1 cellular context compared by ENCODE assay signal in the genomic region with DNA sequence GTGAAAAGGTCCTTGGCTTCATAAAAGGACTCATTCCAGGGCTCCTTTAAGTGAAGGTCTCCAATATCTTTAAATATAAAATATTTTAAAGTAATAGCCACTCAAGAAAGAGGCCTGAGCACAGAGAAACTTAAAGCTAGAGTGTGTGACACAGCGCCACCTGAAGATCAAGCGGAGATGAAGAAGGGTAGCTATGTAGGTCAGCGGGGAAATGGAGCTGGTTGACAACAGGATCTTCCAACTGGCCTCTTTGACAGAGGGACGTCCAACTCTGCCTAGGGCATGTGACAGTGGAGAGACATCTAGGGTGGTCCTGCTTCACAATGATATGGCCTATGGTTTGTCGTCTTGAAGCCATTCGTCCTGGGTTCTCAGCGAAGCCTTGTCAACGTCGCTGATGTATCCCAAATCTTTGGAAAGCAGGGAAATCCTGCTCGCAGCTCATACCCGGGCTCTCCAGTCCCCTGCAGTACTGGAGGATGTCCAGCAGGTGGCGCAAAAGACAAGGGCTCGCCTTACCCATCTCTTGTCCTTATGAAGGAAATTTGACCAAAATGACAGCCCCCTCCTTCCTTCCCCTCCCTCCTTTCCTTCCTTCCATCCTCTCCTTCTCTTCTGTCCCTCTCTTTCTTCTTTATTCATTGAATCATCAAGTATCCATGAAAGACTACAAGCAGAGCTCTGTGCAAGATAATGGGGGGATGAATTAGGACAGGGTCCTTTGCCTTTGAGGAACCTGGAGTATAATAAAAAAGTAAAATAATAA.
TF ChIP-seq lines count a peak whose summit lies in the region.

No MANE protein-coding gene starts in this region.

TF ChIP-seq in HepG2, 621 proteins besides CTCF, POLR2A, EP300 and RAD21 (continued from another document):
- TF ChIP-seq PTBP1 (IDR thresholded peaks at IDR 0.05; ENCODE audit: low read depth, low read length, poor library complexity, severe bottlenecking) (no peak), ZNF501 (CRISPR knock-in tag; IDR thresholded peaks at IDR 0.05) (0 out of 2 replicates have a peak, but pooled peaks have one; percentile 11), ARHGAP35 (CRISPR knock-in tag; IDR thresholded peaks at IDR 0.05; ENCODE audit: borderline replicate concordance) (no peak), SMYD3 (CRISPR knock-in tag; IDR thresholded peaks at IDR 0.05) (no peak), ETV5 (CRISPR knock-in tag; IDR thresholded peaks at IDR 0.05; ENCODE audit: borderline replicate concordance) (no peak), SRSF4 (IDR thresholded peaks at IDR 0.05; ENCODE audit: low read depth, low read length, poor library complexity, severe bottlenecking) (no peak), SMC3 (IDR thresholded peaks at IDR 0.05; ENCODE audit: low read length) (peak; percentile 87), ISL2 (CRISPR knock-in tag; IDR thresholded peaks at IDR 0.05) (no peak), ZKSCAN5 (CRISPR knock-in tag; IDR thresholded peaks at IDR 0.05) (no peak), ATRX (CRISPR knock-in tag; IDR thresholded peaks at IDR 0.05; ENCODE audit: borderline replicate concordance) (0 out of 2 replicates have a peak, but pooled peaks have one; percentile 30), ZNF556 (CRISPR knock-in tag; IDR thresholded peaks at IDR 0.05; ENCODE audit: borderline replicate concordance) (no peak), SKI (IDR thresholded peaks at IDR 0.05; ENCODE audit: partially characterized antibody) (no peak), XRCC5 (optimal IDR thresholded peaks at IDR 0.05; ENCODE audit: low read length) (peak; percentile 69), SMAD9 (CRISPR knock-in tag; IDR thresholded peaks at IDR 0.05) (no peak), SP4 (CRISPR knock-in tag; IDR thresholded peaks at IDR 0.05) (no peak), ZNF124 (CRISPR knock-in tag; IDR thresholded peaks at IDR 0.05) (0 out of 2 replicates have a peak, but pooled peaks have one; percentile 28), ZNF333 (CRISPR knock-in tag; IDR thresholded peaks at IDR 0.05; ENCODE audit: borderline replicate concordance) (no peak), POGZ (CRISPR knock-in tag; IDR thresholded peaks at IDR 0.05) (no peak), PCBP2 (optimal IDR thresholded peaks at IDR 0.05; ENCODE audit: low read depth, low read length, poor library complexity, severe bottlenecking) (peak; percentile 84), ZNF749 (CRISPR knock-in tag; IDR thresholded peaks at IDR 0.05; ENCODE audit: borderline replicate concordance) (no peak), ZNF747 (CRISPR knock-in tag; IDR thresholded peaks at IDR 0.05; ENCODE audit: borderline replicate concordance) (no peak), DMAP1 (CRISPR knock-in tag; IDR thresholded peaks at IDR 0.05) (no peak), ZSCAN21 (CRISPR knock-in tag; IDR thresholded peaks at IDR 0.05; ENCODE audit: borderline replicate concordance) (no peak), HNF4A (CRISPR knock-in tag; IDR thresholded peaks at IDR 0.05) (no peak), MTA3 (CRISPR knock-in tag; IDR thresholded peaks at IDR 0.05) (no peak), WIZ (CRISPR knock-in tag; IDR thresholded peaks at IDR 0.05) (no peak), MXI1 (IDR thresholded peaks at IDR 0.05; ENCODE audit: borderline replicate concordance, low read depth, low read length) (0 out of 3 replicates have a peak, but pooled peaks have one; percentile 15), MIER3 (CRISPR knock-in tag; IDR thresholded peaks at IDR 0.05; ENCODE audit: borderline replicate concordance) (0 out of 2 replicates have a peak, but pooled peaks have one; percentile 27), NFRKB (IDR thresholded peaks at IDR 0.05) (no peak), SAP130 (CRISPR knock-in tag; IDR thresholded peaks at IDR 0.05; ENCODE audit: low read depth) (no peak)
- TF ChIP-seq, protein P1, sequence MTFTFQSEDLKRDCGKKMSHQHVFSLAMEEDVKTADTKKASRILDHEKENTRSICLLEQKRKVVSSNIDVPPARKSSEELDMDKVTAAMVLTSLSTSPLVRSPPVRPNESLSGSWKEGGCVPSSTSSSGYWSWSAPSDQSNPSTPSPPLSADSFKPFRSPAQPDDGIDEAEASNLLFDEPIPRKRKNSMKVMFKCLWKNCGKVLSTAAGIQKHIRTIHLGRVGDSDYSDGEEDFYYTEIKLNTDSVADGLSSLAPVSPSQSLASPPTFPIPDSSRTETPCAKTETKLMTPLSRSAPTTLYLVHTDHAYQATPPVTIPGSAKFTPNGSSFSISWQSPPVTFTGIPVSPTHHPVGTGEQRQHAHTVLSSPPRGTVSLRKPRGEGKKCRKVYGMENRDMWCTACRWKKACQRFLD (CRISPR knock-in tag; IDR thresholded peaks at IDR 0.05; ENCODE audit: borderline replicate concordance): no peak
- TF ChIP-seq, protein P2, sequence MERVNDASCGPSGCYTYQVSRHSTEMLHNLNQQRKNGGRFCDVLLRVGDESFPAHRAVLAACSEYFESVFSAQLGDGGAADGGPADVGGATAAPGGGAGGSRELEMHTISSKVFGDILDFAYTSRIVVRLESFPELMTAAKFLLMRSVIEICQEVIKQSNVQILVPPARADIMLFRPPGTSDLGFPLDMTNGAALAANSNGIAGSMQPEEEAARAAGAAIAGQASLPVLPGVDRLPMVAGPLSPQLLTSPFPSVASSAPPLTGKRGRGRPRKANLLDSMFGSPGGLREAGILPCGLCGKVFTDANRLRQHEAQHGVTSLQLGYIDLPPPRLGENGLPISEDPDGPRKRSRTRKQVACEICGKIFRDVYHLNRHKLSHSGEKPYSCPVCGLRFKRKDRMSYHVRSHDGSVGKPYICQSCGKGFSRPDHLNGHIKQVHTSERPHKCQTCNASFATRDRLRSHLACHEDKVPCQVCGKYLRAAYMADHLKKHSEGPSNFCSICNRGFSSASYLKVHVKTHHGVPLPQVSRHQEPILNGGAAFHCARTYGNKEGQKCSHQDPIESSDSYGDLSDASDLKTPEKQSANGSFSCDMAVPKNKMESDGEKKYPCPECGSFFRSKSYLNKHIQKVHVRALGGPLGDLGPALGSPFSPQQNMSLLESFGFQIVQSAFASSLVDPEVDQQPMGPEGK (CRISPR knock-in tag; IDR thresholded peaks at IDR 0.05): no peak
- TF ChIP-seq, protein P3, sequence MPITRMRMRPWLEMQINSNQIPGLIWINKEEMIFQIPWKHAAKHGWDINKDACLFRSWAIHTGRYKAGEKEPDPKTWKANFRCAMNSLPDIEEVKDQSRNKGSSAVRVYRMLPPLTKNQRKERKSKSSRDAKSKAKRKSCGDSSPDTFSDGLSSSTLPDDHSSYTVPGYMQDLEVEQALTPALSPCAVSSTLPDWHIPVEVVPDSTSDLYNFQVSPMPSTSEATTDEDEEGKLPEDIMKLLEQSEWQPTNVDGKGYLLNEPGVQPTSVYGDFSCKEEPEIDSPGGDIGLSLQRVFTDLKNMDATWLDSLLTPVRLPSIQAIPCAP (CRISPR knock-in tag; IDR thresholded peaks at IDR 0.05; ENCODE audit: low read depth): no peak
- TF ChIP-seq, protein P4, sequence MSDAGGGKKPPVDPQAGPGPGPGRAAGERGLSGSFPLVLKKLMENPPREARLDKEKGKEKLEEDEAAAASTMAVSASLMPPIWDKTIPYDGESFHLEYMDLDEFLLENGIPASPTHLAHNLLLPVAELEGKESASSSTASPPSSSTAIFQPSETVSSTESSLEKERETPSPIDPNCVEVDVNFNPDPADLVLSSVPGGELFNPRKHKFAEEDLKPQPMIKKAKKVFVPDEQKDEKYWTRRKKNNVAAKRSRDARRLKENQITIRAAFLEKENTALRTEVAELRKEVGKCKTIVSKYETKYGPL (CRISPR knock-in tag; IDR thresholded peaks at IDR 0.05): no peak
- TF ChIP-seq, protein P5, sequence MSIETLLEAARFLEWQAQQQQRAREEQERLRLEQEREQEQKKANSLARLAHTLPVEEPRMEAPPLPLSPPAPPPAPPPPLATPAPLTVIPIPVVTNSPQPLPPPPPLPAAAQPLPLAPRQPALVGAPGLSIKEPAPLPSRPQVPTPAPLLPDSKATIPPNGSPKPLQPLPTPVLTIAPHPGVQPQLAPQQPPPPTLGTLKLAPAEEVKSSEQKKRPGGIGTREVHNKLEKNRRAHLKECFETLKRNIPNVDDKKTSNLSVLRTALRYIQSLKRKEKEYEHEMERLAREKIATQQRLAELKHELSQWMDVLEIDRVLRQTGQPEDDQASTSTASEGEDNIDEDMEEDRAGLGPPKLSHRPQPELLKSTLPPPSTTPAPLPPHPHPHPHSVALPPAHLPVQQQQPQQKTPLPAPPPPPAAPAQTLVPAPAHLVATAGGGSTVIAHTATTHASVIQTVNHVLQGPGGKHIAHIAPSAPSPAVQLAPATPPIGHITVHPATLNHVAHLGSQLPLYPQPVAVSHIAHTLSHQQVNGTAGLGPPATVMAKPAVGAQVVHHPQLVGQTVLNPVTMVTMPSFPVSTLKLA (IDR thresholded peaks at IDR 0.05): no peak
- TF ChIP-seq, protein P6, sequence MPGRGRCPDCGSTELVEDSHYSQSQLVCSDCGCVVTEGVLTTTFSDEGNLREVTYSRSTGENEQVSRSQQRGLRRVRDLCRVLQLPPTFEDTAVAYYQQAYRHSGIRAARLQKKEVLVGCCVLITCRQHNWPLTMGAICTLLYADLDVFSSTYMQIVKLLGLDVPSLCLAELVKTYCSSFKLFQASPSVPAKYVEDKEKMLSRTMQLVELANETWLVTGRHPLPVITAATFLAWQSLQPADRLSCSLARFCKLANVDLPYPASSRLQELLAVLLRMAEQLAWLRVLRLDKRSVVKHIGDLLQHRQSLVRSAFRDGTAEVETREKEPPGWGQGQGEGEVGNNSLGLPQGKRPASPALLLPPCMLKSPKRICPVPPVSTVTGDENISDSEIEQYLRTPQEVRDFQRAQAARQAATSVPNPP (CRISPR knock-in tag; IDR thresholded peaks at IDR 0.05): no peak
- TF ChIP-seq, protein P7, sequence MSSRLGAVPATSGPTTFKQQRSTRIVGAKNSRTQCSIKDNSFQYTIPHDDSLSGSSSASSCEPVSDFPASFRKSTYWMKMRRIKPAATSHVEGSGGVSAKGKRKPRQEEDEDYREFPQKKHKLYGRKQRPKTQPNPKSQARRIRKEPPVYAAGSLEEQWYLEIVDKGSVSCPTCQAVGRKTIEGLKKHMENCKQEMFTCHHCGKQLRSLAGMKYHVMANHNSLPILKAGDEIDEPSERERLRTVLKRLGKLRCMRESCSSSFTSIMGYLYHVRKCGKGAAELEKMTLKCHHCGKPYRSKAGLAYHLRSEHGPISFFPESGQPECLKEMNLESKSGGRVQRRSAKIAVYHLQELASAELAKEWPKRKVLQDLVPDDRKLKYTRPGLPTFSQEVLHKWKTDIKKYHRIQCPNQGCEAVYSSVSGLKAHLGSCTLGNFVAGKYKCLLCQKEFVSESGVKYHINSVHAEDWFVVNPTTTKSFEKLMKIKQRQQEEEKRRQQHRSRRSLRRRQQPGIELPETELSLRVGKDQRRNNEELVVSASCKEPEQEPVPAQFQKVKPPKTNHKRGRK (CRISPR knock-in tag; IDR thresholded peaks at IDR 0.05): no peak
- TF ChIP-seq, protein P8, sequence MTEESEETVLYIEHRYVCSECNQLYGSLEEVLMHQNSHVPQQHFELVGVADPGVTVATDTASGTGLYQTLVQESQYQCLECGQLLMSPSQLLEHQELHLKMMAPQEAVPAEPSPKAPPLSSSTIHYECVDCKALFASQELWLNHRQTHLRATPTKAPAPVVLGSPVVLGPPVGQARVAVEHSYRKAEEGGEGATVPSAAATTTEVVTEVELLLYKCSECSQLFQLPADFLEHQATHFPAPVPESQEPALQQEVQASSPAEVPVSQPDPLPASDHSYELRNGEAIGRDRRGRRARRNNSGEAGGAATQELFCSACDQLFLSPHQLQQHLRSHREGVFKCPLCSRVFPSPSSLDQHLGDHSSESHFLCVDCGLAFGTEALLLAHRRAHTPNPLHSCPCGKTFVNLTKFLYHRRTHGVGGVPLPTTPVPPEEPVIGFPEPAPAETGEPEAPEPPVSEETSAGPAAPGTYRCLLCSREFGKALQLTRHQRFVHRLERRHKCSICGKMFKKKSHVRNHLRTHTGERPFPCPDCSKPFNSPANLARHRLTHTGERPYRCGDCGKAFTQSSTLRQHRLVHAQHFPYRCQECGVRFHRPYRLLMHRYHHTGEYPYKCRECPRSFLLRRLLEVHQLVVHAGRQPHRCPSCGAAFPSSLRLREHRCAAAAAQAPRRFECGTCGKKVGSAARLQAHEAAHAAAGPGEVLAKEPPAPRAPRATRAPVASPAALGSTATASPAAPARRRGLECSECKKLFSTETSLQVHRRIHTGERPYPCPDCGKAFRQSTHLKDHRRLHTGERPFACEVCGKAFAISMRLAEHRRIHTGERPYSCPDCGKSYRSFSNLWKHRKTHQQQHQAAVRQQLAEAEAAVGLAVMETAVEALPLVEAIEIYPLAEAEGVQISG (CRISPR knock-in tag; IDR thresholded peaks at IDR 0.05): peak; percentile 39; the same call in 1 of the 2 replicates
- TF ChIP-seq, protein P9, sequence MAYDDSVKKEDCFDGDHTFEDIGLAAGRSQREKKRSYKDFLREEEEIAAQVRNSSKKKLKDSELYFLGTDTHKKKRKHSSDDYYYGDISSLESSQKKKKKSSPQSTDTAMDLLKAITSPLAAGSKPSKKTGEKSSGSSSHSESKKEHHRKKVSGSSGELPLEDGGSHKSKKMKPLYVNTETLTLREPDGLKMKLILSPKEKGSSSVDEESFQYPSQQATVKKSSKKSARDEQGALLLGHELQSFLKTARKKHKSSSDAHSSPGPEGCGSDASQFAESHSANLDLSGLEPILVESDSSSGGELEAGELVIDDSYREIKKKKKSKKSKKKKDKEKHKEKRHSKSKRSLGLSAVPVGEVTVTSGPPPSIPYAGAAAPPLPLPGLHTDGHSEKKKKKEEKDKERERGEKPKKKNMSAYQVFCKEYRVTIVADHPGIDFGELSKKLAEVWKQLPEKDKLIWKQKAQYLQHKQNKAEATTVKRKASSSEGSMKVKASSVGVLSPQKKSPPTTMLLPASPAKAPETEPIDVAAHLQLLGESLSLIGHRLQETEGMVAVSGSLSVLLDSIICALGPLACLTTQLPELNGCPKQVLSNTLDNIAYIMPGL (CRISPR knock-in tag; IDR thresholded peaks at IDR 0.05; ENCODE audit: borderline replicate concordance in 1 of 2, low read depth in 1 of 2): 0 out of 4 replicates have a peak, but pooled peaks of 1 of the 2 experiments have one; percentile 21
- TF ChIP-seq, protein P10, sequence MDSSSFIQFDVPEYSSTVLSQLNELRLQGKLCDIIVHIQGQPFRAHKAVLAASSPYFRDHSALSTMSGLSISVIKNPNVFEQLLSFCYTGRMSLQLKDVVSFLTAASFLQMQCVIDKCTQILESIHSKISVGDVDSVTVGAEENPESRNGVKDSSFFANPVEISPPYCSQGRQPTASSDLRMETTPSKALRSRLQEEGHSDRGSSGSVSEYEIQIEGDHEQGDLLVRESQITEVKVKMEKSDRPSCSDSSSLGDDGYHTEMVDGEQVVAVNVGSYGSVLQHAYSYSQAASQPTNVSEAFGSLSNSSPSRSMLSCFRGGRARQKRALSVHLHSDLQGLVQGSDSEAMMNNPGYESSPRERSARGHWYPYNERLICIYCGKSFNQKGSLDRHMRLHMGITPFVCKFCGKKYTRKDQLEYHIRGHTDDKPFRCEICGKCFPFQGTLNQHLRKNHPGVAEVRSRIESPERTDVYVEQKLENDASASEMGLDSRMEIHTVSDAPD (CRISPR knock-in tag; IDR thresholded peaks at IDR 0.05): no peak
- TF ChIP-seq, protein P11, sequence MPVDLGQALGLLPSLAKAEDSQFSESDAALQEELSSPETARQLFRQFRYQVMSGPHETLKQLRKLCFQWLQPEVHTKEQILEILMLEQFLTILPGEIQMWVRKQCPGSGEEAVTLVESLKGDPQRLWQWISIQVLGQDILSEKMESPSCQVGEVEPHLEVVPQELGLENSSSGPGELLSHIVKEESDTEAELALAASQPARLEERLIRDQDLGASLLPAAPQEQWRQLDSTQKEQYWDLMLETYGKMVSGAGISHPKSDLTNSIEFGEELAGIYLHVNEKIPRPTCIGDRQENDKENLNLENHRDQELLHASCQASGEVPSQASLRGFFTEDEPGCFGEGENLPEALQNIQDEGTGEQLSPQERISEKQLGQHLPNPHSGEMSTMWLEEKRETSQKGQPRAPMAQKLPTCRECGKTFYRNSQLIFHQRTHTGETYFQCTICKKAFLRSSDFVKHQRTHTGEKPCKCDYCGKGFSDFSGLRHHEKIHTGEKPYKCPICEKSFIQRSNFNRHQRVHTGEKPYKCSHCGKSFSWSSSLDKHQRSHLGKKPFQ (CRISPR knock-in tag; IDR thresholded peaks at IDR 0.05; ENCODE audit: insufficient replicate concordance): no peak
